In genomic region chr2:64837116-64837704, GRCh38 we compare ENCODE assay signal across 13 cellular contexts.
DNase-seq lines count a peak whose midpoint lies in the region; ATAC-seq and TF ChIP-seq lines count a peak whose summit lies in the region.
"Had no signal": no experiment of that assay in that cellular context is flagged by ENCODE, and none has a peak within 500 bp of the region (broad histone marks: within the 10 kb centered on the region; RNA-seq: fewer than 3 reads in every experiment).

No MANE protein-coding gene starts in this region.

- peak overlapping the region in 1 of 2 experiments; percentile 83; a peak in 2 of 4 replicates for H4K8ac ChIP-seq in IMR-90 (ENCODE audit: low read depth in 2 of 2, low read length in 2 of 2)

- no peaks in the 10 kb centered on the region for H3K36me3 Mint-ChIP-seq in naive B cell
- H3K36me3 Mint-ChIP-seq: activated naive CD8-positive, alpha-beta T cell treated with anti-CD3 and anti-CD28 coated beads for 36 hours; natural killer cell had no signal

- peaks cover 42 to 62% (median 52%) of the 10 kb centered on the region in 3 donors for H3K4me1 Mint-ChIP-seq in naive B cell

- H3K27ac ChIP-seq in IMR-90 (ENCODE audit: insufficient read depth, low read length), result no peak overlapping the region

- no peak for TF ChIP-seq POLR2A in IMR-90 (IDR thresholded peaks at IDR 0.05; ENCODE audit: low read depth, low read length)

- H3K36me3 ChIP-seq in BJ (ENCODE audit: control insufficient read depth, insufficient read depth, low read length) (no peaks in the 10 kb centered on the region), IMR-90 (ENCODE audit: control insufficient read depth, insufficient read depth, low read length) (no peaks in the 10 kb centered on the region)

- peak overlapping the region in 2 of 8 donors; percentile 25 to 72 for H3K4me3 Mint-ChIP-seq in naive B cell
- H3K4me3 Mint-ChIP-seq: activated naive CD8-positive, alpha-beta T cell treated with anti-CD3 and anti-CD28 coated beads for 36 hours; natural killer cell had no signal

- no peak overlapping the region; the same call in 1 of the 2 replicates for H4K5ac ChIP-seq in IMR-90 (ENCODE audit: low read depth, low read length)

- H3K56ac ChIP-seq in IMR-90 (ENCODE audit: extremely low read depth, insufficient read depth, low read length), result no peak overlapping the region

- H2BK120ac ChIP-seq in IMR-90 (ENCODE audit: low read depth, low read length), result peak overlapping the region; percentile 33

- peaks cover 13% of the 10 kb centered on the region for H3K4me1 ChIP-seq in IMR-90 (ENCODE audit: control insufficient read depth, insufficient read depth, low read length)

- H3K14ac ChIP-seq in IMR-90 (replicated peaks; ENCODE audit: low read depth, low read length), result peak overlapping the region; percentile 17

- dilution Hi-C loops in IMR-90 (cut with HindIII; ENCODE audit: low sequenced_read_pairs, unreplicated experiment), result no loop called here

- peaks cover 17% of the 10 kb centered on the region for H3K9me1 ChIP-seq in IMR-90 (ENCODE audit: insufficient read depth, low read length)

- no peaks in the 10 kb centered on the region for H3K27me3 Mint-ChIP-seq in naive B cell
- H3K27me3 Mint-ChIP-seq: activated naive CD8-positive, alpha-beta T cell treated with anti-CD3 and anti-CD28 coated beads for 36 hours had no signal

- TF ChIP-seq RAD21 in IMR-90 (IDR thresholded peaks at IDR 0.05; ENCODE audit: low read length), result no peak

- peak overlapping the region; percentile 54 to 96 (median 88) for H3K27ac Mint-ChIP-seq in naive B cell
- H3K27ac Mint-ChIP-seq: activated naive CD8-positive, alpha-beta T cell treated with anti-CD3 and anti-CD28 coated beads for 36 hours; natural killer cell had no signal

- H2BK5ac ChIP-seq in IMR-90 (ENCODE audit: low read depth, low read length, poor library complexity, severe bottlenecking), result peak overlapping the region; percentile 16

- DNase-seq in BJ (ENCODE audit: low read depth) (peak; percentile 33), IMR-90 (peak; percentile 76), cardiac fibroblast (ENCODE audit: low read depth in 2 of 2) (peak; percentile 35 to 85), naive B cell (no peak), mesenteric fat pad (ENCODE audit: low spot score) (no peak), NCI-H146 (lab: John Stamatoyannopoulos, UW) (no peak), NCI-H345 treated with DMSO at 0.1 percent for 48 hours (lab: John Stamatoyannopoulos, UW; ENCODE audit: unreplicated experiment) (no peak)
- DNase-seq: activated naive CD8-positive, alpha-beta T cell treated with anti-CD3 and anti-CD28 coated beads for 36 hours; effector CD4-positive, alpha-beta T cell; natural killer cell; NCI-H1048; NCI-H526 treated with DMSO at 0.1 percent for 48 hours had no signal

- H3K27me3 ChIP-seq in BJ (ENCODE audit: control insufficient read depth, insufficient read depth, low read length) (no peaks in the 10 kb centered on the region), IMR-90 (ENCODE audit: control insufficient read depth, insufficient read depth, low read length) (no peaks in the 10 kb centered on the region)

- H2AK9ac ChIP-seq in IMR-90 (replicated peaks; ENCODE audit: low read depth, low read length, poor library complexity), result peak overlapping the region; percentile 62

- no peaks in the 10 kb centered on the region for H3K9me3 ChIP-seq in IMR-90 (ENCODE audit: control insufficient read depth, insufficient read depth, low read length)

- in situ Hi-C loops in IMR-90 (cut with MboI; ENCODE audit: low sequenced_read_pairs), result no loop called here

- H3K4me3 ChIP-seq in BJ (ENCODE audit: low read depth, low read length), result no peak overlapping the region
- H3K4me3 ChIP-seq in IMR-90 (ENCODE audit: insufficient read depth, low read depth, low read length), result no peak overlapping the region
- no peak overlapping the region for H3K4me3 ChIP-seq in cardiac fibroblast (replicated peaks in 1 of 2; ENCODE audit: low read depth in 2 of 2, low read length in 2 of 2)

- peak overlapping the region; percentile 18; the same call in 1 of the 2 replicates for H3K23ac ChIP-seq in IMR-90 (ENCODE audit: low read depth, low read length)

- no peak overlapping the region for H3K4me2 ChIP-seq in IMR-90 (ENCODE audit: low read depth, low read length)

- TF ChIP-seq CTCF in BJ (IDR thresholded peaks at IDR 0.05; ENCODE audit: insufficient read depth, low read depth, low read length) (no peak), IMR-90 (conservative IDR thresholded peaks at IDR 0.05; ENCODE audit: low read depth, low read length) (no peak), cardiac fibroblast (IDR thresholded peaks at IDR 0.05; ENCODE audit: low read depth, low read length) (no peak)

- H4K20me1 ChIP-seq in IMR-90 (ENCODE audit: insufficient read depth, low read length), result no peaks in the 10 kb centered on the region

- 51% methylated on average over 8 of the region's 10 CpGs; no CpG with 5 or more reads in 1 of the 2 experiments for WGBS in IMR-90 (ENCODE audit: extremely low coverage in 2 of 2, insufficient read length in 1 of 2), 2 experiments

- CTCF ChIA-PET in BJ (lab: Yijun Ruan, JAX) (interaction anchor here (0.7 kb wide), 1 partner anchor 10 kb away, joined by 3 read pairs; no protein-coding TSS in a partner anchor), IMR-90 (lab: Yijun Ruan, JAX) (interaction anchor here (1.7 kb wide), 1 partner anchor 191 kb away, joined by 6 read pairs; no protein-coding TSS in a partner anchor)

- H2AFZ ChIP-seq in IMR-90 (replicated peaks; ENCODE audit: low read length, poor library complexity), result peak overlapping the region; percentile 75

- H3K9me3 Mint-ChIP-seq in naive B cell, result no peaks in the 10 kb centered on the region
- H3K9me3 Mint-ChIP-seq: activated naive CD8-positive, alpha-beta T cell treated with anti-CD3 and anti-CD28 coated beads for 36 hours; natural killer cell had no signal

- peak overlapping the region; percentile 59 for H3K4ac ChIP-seq in IMR-90 (ENCODE audit: low read depth, low read length)

- H2BK15ac ChIP-seq in IMR-90 (ENCODE audit: low read depth, low read length), result peak overlapping the region; percentile 16; the same call in 1 of the 3 replicates

- ATAC-seq in IMR-90 (ENCODE audit: low read depth), result peak; percentile 18
- ATAC-seq in naive B cell (ENCODE audit: low read depth in 2 of 2), result no peak
- no peak for ATAC-seq in GM18517 (IDR thresholded peaks at IDR 0.05; ENCODE audit: unreplicated experiment)

- no TSS peak for BruUV-seq in IMR-90 (replicated peaks; lab: Mats Ljungman, UMichigan)

- peak overlapping the region; percentile 57; the same call in 1 of the 2 replicates for H2BK20ac ChIP-seq in IMR-90 (ENCODE audit: low read depth, low read length)

- POLR2A ChIA-PET in BJ (lab: Charles Lee), result no interaction called here
- POLR2A ChIA-PET in IMR-90 (lab: Charles Lee; ENCODE audit: unreplicated experiment), result interaction anchor here (0.6 kb wide), 2 partner anchors 23 to 185 kb away, joined by 3 read pairs; no protein-coding TSS in a partner anchor

- peak overlapping the region; percentile 46 for H2AK5ac ChIP-seq in IMR-90 (ENCODE audit: low read depth, low read length)

- H4K91ac ChIP-seq in IMR-90 (ENCODE audit: insufficient read depth, low read depth, low read length), result peak overlapping the region; percentile 68; the same call in 1 of the 2 replicates

- intact Hi-C loops in IMR-90 (cut with micrococcal nuclease), result no loop called here

- H3K9ac ChIP-seq in IMR-90 (ENCODE audit: low read depth, low read length), result no peak overlapping the region

- H3K18ac ChIP-seq in IMR-90 (ENCODE audit: low read depth, low read length), result peak overlapping the region; percentile 7; the same call in 1 of the 2 replicates

- H3K79me1 ChIP-seq in IMR-90 (ENCODE audit: low read depth in 1 of 2, low read length in 2 of 2), result peaks cover 0 to 5% of the 10 kb centered on the region in 2 experiments; a peak in 2 of 4 replicates

TF ChIP-seq in IMR-90, 13 proteins besides CTCF, POLR2A, EP300 and RAD21:
- no peak for TF ChIP-seq MXI1 (IDR thresholded peaks at IDR 0.05; ENCODE audit: borderline replicate concordance, low read depth, low read length)
TF ChIP-seq in IMR-90: peak in this region for 0.

Comparison
In these comparisons a context has a peak if more than half of its experiments do, and no peak if none do; other contexts are left out.
1. DNase-seq: peak in BJ (single experiment), IMR-90 (single experiment) and cardiac fibroblast (2 of 2); none in naive B cell (single experiment), mesenteric fat pad (single experiment), NCI-H146 (single experiment) and NCI-H345 treated with DMSO at 0.1 percent for 48 hours (single experiment).